In genomic region chr4:168318266-168318895, GRCh38 we compare ENCODE assay signal across 1 cellular context.
TF ChIP-seq lines count a peak whose summit lies in the region.

Gene DDX60 (minus strand): TSS chr4:168318752. CDS start chr4:168311259, 7,493 bp downstream.

TF ChIP-seq in HepG2, 621 proteins besides CTCF, POLR2A, EP300 and RAD21 (continued from another document):
- TF ChIP-seq ZFP91 (CRISPR knock-in tag; IDR thresholded peaks at IDR 0.05; ENCODE audit: borderline replicate concordance) (peak; percentile 34; the same call in 1 of the 2 replicates), ZBTB37 (CRISPR knock-in tag; IDR thresholded peaks at IDR 0.05) (no peak), HNF1B (CRISPR knock-in tag; IDR thresholded peaks at IDR 0.05) (0 out of 2 replicates have a peak, but pooled peaks have one; percentile 41), PHF8 (CRISPR knock-in tag; IDR thresholded peaks at IDR 0.05) (peak; percentile 31; the same call in 1 of the 2 replicates), TFDP1 (CRISPR knock-in tag; IDR thresholded peaks at IDR 0.05; ENCODE audit: borderline replicate concordance) (peak; percentile 49; the same call in 1 of the 2 replicates), GABPB1 (CRISPR knock-in tag; IDR thresholded peaks at IDR 0.05) (peak; percentile 72), ZFAT (CRISPR knock-in tag; conservative IDR thresholded peaks at IDR 0.05) (peak; percentile 93; the same call in 1 of the 2 replicates), ZNF800 (CRISPR knock-in tag; IDR thresholded peaks at IDR 0.05) (peak; percentile 97), ZNF263 (CRISPR knock-in tag; IDR thresholded peaks at IDR 0.05) (0 out of 2 replicates have a peak, but pooled peaks have one; percentile 24), ZFY (CRISPR knock-in tag; IDR thresholded peaks at IDR 0.05) (peak; percentile 40; the same call in 1 of the 2 replicates), PATZ1 (CRISPR knock-in tag; IDR thresholded peaks at IDR 0.05) (0 out of 2 replicates have a peak, but pooled peaks have one; percentile 32), ZSCAN9 (CRISPR knock-in tag; IDR thresholded peaks at IDR 0.05; ENCODE audit: borderline replicate concordance) (no peak), THAP9 (CRISPR knock-in tag; IDR thresholded peaks at IDR 0.05; ENCODE audit: borderline replicate concordance) (no peak), HOXA7 (CRISPR knock-in tag; IDR thresholded peaks at IDR 0.05) (no peak), ZNF430 (CRISPR knock-in tag; IDR thresholded peaks at IDR 0.05) (no peak), ZNF891 (CRISPR knock-in tag; IDR thresholded peaks at IDR 0.05) (peak; percentile 47; the same call in 1 of the 2 replicates), UBTF (CRISPR knock-in tag; IDR thresholded peaks at IDR 0.05) (peak; percentile 59), ZFP41 (CRISPR knock-in tag; IDR thresholded peaks at IDR 0.05; ENCODE audit: borderline replicate concordance) (no peak), ZNF740 (CRISPR knock-in tag; IDR thresholded peaks at IDR 0.05) (0 out of 2 replicates have a peak, but pooled peaks have one; percentile 39), ZNF407 (CRISPR knock-in tag; IDR thresholded peaks at IDR 0.05; ENCODE audit: not compliant biosample characterization) (no peak), ASH2L (IDR thresholded peaks at IDR 0.05; ENCODE audit: insufficient read length, low read depth, low read length) (peak; percentile 28), SALL2 (CRISPR knock-in tag; IDR thresholded peaks at IDR 0.05) (no peak), RXRB (CRISPR knock-in tag; IDR thresholded peaks at IDR 0.05; ENCODE audit: borderline replicate concordance) (no peak), ZNF839 (CRISPR knock-in tag; IDR thresholded peaks at IDR 0.05; ENCODE audit: borderline replicate concordance) (no peak)
TF ChIP-seq in HepG2: peak in this region for 35.
